ENCODE assay signal across 23 cellular contexts in genomic region chr6:10276888-10277287, GRCh38.
"Had no signal": no experiment of that assay in that cellular context is flagged by ENCODE, and none has a peak within 500 bp of the region (broad histone marks: within the 10 kb centered on the region; RNA-seq: fewer than 3 reads in every experiment).

No MANE protein-coding gene starts in this region.

- H3K4me3 ChIP-seq: cardiac muscle cell, testis, vagina had no signal

- H3K27ac Mint-ChIP-seq: activated naive CD4-positive, alpha-beta T cell treated with anti-CD3 and anti-CD28 coated beads, Interleukin-2, amount 10 ng/mL, durations not matched to agents 7 days and 5 days; dendritic cell treated with granulocyte-macrophage colony-stimulating factor and Interleukin-4, amounts not matched to agents 40 ng/mL and 50 ng/mL, for 4 days; stimulated activated memory B cell treated with anti-CD40 and anti-IgM and Interleukin-4, amounts not matched to agents 10 μg/mL and 1 μg/mL and 100 μg/mL, for 72 hours; T-cell; T-helper 2 cell treated with Interferon-gamma antibody and Interleukin-4, amounts not matched to agents 5 μg/mL and 100 μg/mL, for 36 hours had no signal

- H3K27me3 ChIP-seq: cardiac muscle cell, testis, vagina had no signal

- H3K36me3 ChIP-seq: cardiac muscle cell, vagina had no signal

- H3K27me3 Mint-ChIP-seq: activated naive CD4-positive, alpha-beta T cell treated with anti-CD3 and anti-CD28 coated beads, Interleukin-2, amount 10 ng/mL, durations not matched to agents 7 days and 5 days; dendritic cell treated with granulocyte-macrophage colony-stimulating factor and Interleukin-4, amounts not matched to agents 40 ng/mL and 50 ng/mL, for 4 days had no signal

- H3K36me3 Mint-ChIP-seq: activated naive CD4-positive, alpha-beta T cell treated with anti-CD3 and anti-CD28 coated beads, Interleukin-2, amount 10 ng/mL, durations not matched to agents 7 days and 5 days; stimulated activated memory B cell treated with anti-CD40 and anti-IgM and Interleukin-4, amounts not matched to agents 10 μg/mL and 1 μg/mL and 100 μg/mL, for 72 hours; T-cell had no signal

- ATAC-seq: esophagus mucosa; left ventricle myocardium superior; sciatic nerve; stimulated activated memory B cell treated with anti-CD40 and anti-IgM and Interleukin-4, amounts not matched to agents 10 μg/mL and 1 μg/mL and 100 μg/mL, for 72 hours; T-cell had no signal

- H3K9me3 ChIP-seq: testis, vagina had no signal

- H3K4me1 ChIP-seq: testis, vagina had no signal

- H3K9me3 Mint-ChIP-seq: dendritic cell treated with granulocyte-macrophage colony-stimulating factor and Interleukin-4, amounts not matched to agents 40 ng/mL and 50 ng/mL, for 4 days; T-helper 2 cell treated with Interferon-gamma antibody and Interleukin-4, amounts not matched to agents 5 μg/mL and 100 μg/mL, for 36 hours had no signal

- H3K4me3 Mint-ChIP-seq: activated naive CD4-positive, alpha-beta T cell treated with anti-CD3 and anti-CD28 coated beads, Interleukin-2, amount 10 ng/mL, durations not matched to agents 7 days and 5 days; dendritic cell treated with granulocyte-macrophage colony-stimulating factor and Interleukin-4, amounts not matched to agents 40 ng/mL and 50 ng/mL, for 4 days; stimulated activated memory B cell treated with anti-CD40 and anti-IgM and Interleukin-4, amounts not matched to agents 10 μg/mL and 1 μg/mL and 100 μg/mL, for 72 hours; T-cell; T-helper 2 cell treated with Interferon-gamma antibody and Interleukin-4, amounts not matched to agents 5 μg/mL and 100 μg/mL, for 36 hours had no signal

- H3K4me1 Mint-ChIP-seq: activated naive CD4-positive, alpha-beta T cell treated with anti-CD3 and anti-CD28 coated beads, Interleukin-2, amount 10 ng/mL, durations not matched to agents 7 days and 5 days; stimulated activated memory B cell treated with anti-CD40 and anti-IgM and Interleukin-4, amounts not matched to agents 10 μg/mL and 1 μg/mL and 100 μg/mL, for 72 hours; T-cell had no signal

- DNase-seq: activated CD4-positive, alpha-beta T cell treated with anti-CD3 and anti-CD28 coated beads, Interleukin-2, amount 50 U/mL, for 4 hours; activated effector memory CD4-positive, alpha-beta T cell treated with Interleukin-2 at 50 U/mL for 16 hours; activated naive CD4-positive, alpha-beta T cell treated with anti-CD3 and anti-CD28 coated beads, Interleukin-2, amount 10 ng/mL, durations not matched to agents 7 days and 5 days; activated T-cell treated with anti-CD3 and anti-CD28 coated beads, Interleukin-2, amount 50 U/mL, for 48 hours; amygdala; effector CD8-positive, alpha-beta T cell; foreskin melanocyte; hippocampal formation; left ventricle myocardium superior; occipital lobe; posterior cingulate gyrus; small intestine; stimulated activated CD4-positive, alpha-beta T cell treated with anti-CD3 and anti-CD28 coated beads, Interleukin-2, amount 100 ng/mL, for 24 hours; T-cell; testis; trophoblast cell had no signal
